ENCODE assay signal across 1 cellular context in genomic region chr2:39881494-39881893, GRCh38.
A peak's percentile ranks its signal among the peaks of the same experiment; 100 is the strongest.
TF ChIP-seq lines count a peak whose summit lies in the region.

No MANE protein-coding gene starts in this region.

TF ChIP-seq in A549, 52 proteins besides CTCF, POLR2A, EP300 and RAD21 (continued from another document):
- no peak for TF ChIP-seq MAX (IDR thresholded peaks at IDR 0.05)
- no peak for TF ChIP-seq FOSL2 (IDR thresholded peaks at IDR 0.05)
- peak; percentile 54 for TF ChIP-seq FOSL2 (CRISPR knock-in tag; IDR thresholded peaks at IDR 0.05)
- TF ChIP-seq KDM5A (IDR thresholded peaks at IDR 0.05) = no peak
- TF ChIP-seq CBX2 (IDR thresholded peaks at IDR 0.05; ENCODE audit: borderline replicate concordance, low read depth) = no peak
